ENCODE assay signal across 25 cellular contexts in the genomic region with DNA sequence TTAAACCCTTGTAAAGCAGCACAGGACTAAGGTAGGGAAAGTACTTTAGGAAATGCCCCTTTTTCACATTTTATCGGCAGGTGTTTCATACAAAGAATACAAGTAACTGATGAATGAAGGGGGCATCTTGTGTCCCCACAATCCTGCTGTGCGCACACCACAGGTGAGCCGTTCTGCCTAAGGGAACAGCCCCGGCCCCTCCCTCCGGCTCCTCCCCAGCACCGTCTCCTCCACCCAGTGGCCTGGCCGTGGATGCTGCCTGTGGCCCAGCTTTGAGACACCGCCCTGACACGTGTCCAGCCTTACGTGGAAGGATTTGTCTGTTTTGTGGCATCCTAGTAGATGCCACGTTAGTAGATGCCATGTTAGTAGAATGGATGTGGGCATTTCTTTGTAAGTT.
"Had no signal": no experiment of that assay in that cellular context is flagged by ENCODE, and none has a peak within 500 bp of the region (broad histone marks: within the 10 kb centered on the region; RNA-seq: fewer than 3 reads in every experiment).

No MANE protein-coding gene starts in this region.

- H2AFZ ChIP-seq: neural progenitor cell, parathyroid adenoma had no signal

- DNase-seq: natural killer cell; occipital lobe; posterior cingulate gyrus; psoas muscle; right lobe of liver; sigmoid colon; small intestine; stimulated activated CD4-positive, alpha-beta T cell treated with anti-CD3 and anti-CD28 coated beads, Interleukin-15, amount 100 ng/mL, for 24 hours; stimulated activated CD4-positive, alpha-beta T cell treated with anti-CD3 and anti-CD28 coated beads, Interleukin-2, amount 100 ng/mL, for 24 hours; stimulated activated CD4-positive, alpha-beta T cell treated with anti-CD3 and anti-CD28 coated beads, Interleukin-2, amount 100 ng/mL, for 48 hours; stimulated activated CD4-positive, alpha-beta T cell treated with anti-CD3 and anti-CD28 coated beads, Interleukin-4, amount 100 ng/mL, for 24 hours; stimulated activated naive B cell treated with anti-CD40 and anti-IgM and Interleukin-4, amounts not matched to agents 10 μg/mL and 1 μg/mL and 100 μg/mL, for 72 hours; stimulated activated naive CD4-positive, alpha-beta T cell treated with Interleukin-2 at 50 U/mL for 16 hours; substantia nigra; testis; tibial artery; transverse colon; upper lobe of right lung; uterus had no signal

- H3K27ac ChIP-seq: neural progenitor cell, ovary, parathyroid adenoma, psoas muscle, right lobe of liver, sigmoid colon, suprapubic skin, testis, tibial artery, transverse colon, upper lobe of right lung, uterus had no signal

- H3K79me2 ChIP-seq: parathyroid adenoma had no signal

- H3K4me1 ChIP-seq: neural progenitor cell, parathyroid adenoma, psoas muscle, right lobe of liver, sigmoid colon, suprapubic skin, tibial artery, transverse colon, upper lobe of right lung, uterus had no signal

- H3K4me2 ChIP-seq: neural progenitor cell had no signal

- H3K9me3 ChIP-seq: ovary, psoas muscle, right lobe of liver, sigmoid colon, suprapubic skin, testis, tibial artery, transverse colon, upper lobe of right lung, uterus had no signal

- H3K36me3 ChIP-seq: neural progenitor cell, ovary, right lobe of liver, transverse colon, uterus had no signal

- ATAC-seq: natural killer cell; psoas muscle; right cardiac atrium; right lobe of liver; stimulated activated effector memory CD8-positive, alpha-beta T cell treated with anti-CD3 and anti-CD28 coated beads, Interleukin-12 subunit alpha, Interleukin-12 subunit beta, amount 100 ng/mL, for 72 hours; stimulated activated naive B cell treated with anti-CD40 and anti-IgM and Interleukin-4, amounts not matched to agents 10 μg/mL and 1 μg/mL and 100 μg/mL, for 72 hours; upper lobe of right lung had no signal

- H3K27me3 ChIP-seq: neural progenitor cell, ovary, right lobe of liver, sigmoid colon, suprapubic skin, testis, transverse colon, upper lobe of right lung, uterus had no signal

- FAIRE-seq: small intestine had no signal

- H3K4me3 ChIP-seq: neural progenitor cell, ovary, psoas muscle, right lobe of liver, sigmoid colon, suprapubic skin, testis, tibial artery, transverse colon, upper lobe of right lung, uterus had no signal

- H3K9ac ChIP-seq: neural progenitor cell, parathyroid adenoma had no signal
